Comparison of ENCODE assay signal across 28 cellular contexts in genomic region chr7:42768037-42768436, GRCh38.
"Had no signal": no experiment of that assay in that cellular context is flagged by ENCODE, and none has a peak within 500 bp of the region (broad histone marks: within the 10 kb centered on the region; RNA-seq: fewer than 3 reads in every experiment).

No MANE protein-coding gene starts in this region.

- ATAC-seq: activated CD4-positive, alpha-beta T cell treated with anti-CD3 and anti-CD28 coated beads for 36 hours; activated naive CD4-positive, alpha-beta T cell treated with anti-CD3 and anti-CD28 coated beads, Interleukin-2, amount 50 U/mL, for 72 hours; activated T-helper 17 cell treated with anti-CD3 and anti-CD28 coated beads, Interleukin-2, amount 50 U/mL, for 72 hours; effector memory CD8-positive, alpha-beta T cell; left lobe of liver; natural killer cell; stimulated activated naive B cell treated with anti-CD40 and anti-IgM and Interleukin-4, amounts not matched to agents 10 μg/mL and 1 μg/mL and 100 μg/mL, for 72 hours had no signal

- FAIRE-seq: colon, frontal cortex had no signal

- H3K27ac ChIP-seq: adrenal gland, ascending aorta, brain microvascular endothelial cell, esophagus muscularis mucosa, sigmoid colon, transverse colon, uterus had no signal

- H3K36me3 ChIP-seq: adrenal gland, ascending aorta, brain microvascular endothelial cell, esophagus muscularis mucosa, sigmoid colon, transverse colon, uterus had no signal

- H3K27me3 ChIP-seq: adrenal gland, ascending aorta, esophagus muscularis mucosa, sigmoid colon, transverse colon, uterus had no signal

- H3K4me2 ChIP-seq: smooth muscle cell had no signal

- H3K4me3 ChIP-seq: adrenal gland, ascending aorta, esophagus muscularis mucosa, lung, sigmoid colon, smooth muscle cell, transverse colon, uterus had no signal

- H3K9me3 ChIP-seq: adrenal gland, ascending aorta, esophagus muscularis mucosa, sigmoid colon, transverse colon, uterus had no signal

- DNase-seq: activated B cell treated with CpG ODN at 0.5 μM for 24 hours; activated CD4-positive, alpha-beta T cell treated with anti-CD3 and anti-CD28 coated beads for 36 hours; activated CD4-positive, alpha-beta T cell treated with anti-CD3 and anti-CD28 coated beads, Interleukin-2, amount 50 U/mL, for 4 hours; activated CD8-positive, alpha-beta memory T cell treated with anti-CD3 and anti-CD28 coated beads for 24 hours; activated CD8-positive, alpha-beta memory T cell treated with anti-CD3 and anti-CD28 coated beads, Interleukin-2, amount 50 U/mL, for 4 hours; activated T-cell treated with anti-CD3 and anti-CD28 coated beads, Interleukin-2, amount 50 U/mL, for 24 hours; adrenal gland; brain microvascular endothelial cell; central memory CD4-positive, alpha-beta T cell; effector memory CD8-positive, alpha-beta T cell; hippocampal formation; natural killer cell; sigmoid colon; stimulated activated CD4-positive, alpha-beta T cell treated with anti-CD3 and anti-CD28 coated beads, Interleukin-2, amount 100 ng/mL, for 48 hours; stimulated activated CD8-positive, alpha-beta memory T cell treated with anti-CD3 and anti-CD28 coated beads, Interleukin-4, amount 100 ng/mL, for 48 hours; stimulated activated naive B cell treated with anti-CD40 and anti-IgM and Interleukin-4, amounts not matched to agents 10 μg/mL and 1 μg/mL and 100 μg/mL, for 72 hours; T-helper 9 cell; transverse colon; uterus had no signal

- H3K4me1 ChIP-seq: adrenal gland, ascending aorta, transverse colon had no signal
